ENCODE assay signal across 8 cellular contexts in the genomic region with DNA sequence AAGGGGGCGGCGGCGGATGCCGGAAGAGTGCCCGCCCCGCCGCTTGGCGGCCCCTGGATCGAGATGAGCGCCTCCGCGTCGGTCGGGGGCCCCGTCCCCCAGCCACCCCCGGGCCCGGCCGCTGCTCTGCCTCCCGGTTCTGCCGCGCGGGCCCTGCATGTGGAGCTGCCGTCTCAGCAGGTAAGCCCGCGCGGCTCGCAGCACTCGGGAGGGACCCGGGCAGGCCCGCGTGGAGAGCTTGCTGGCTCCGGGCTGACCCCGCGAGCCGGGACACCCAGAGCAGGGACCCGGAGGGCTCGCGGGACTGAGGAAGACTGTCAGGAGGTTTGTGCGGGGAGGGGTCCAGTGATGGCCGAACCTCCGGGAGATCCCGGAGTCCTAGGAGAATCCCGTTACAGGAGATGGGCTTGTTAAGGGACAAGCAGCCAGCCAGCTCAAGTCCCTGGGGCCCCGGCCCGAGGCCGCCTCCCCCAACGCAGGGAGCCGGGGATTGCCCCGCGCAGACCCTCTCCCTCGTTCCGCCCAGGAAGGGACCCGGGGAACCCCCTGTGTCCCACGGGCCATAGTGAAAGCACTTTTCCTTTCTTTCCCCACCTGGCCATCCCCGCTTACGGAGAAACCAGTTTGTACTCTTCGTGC. TPM values are rescaled to one million over a fixed set of nuclear protein-coding genes. Genes with fewer than 3 reads are reported as not detected.
A peak's percentile ranks its signal among the peaks of the same experiment; 100 is the strongest.
DNase-seq lines count a peak whose midpoint lies in the region; ATAC-seq and TF ChIP-seq lines count a peak whose summit lies in the region.

No MANE protein-coding gene starts in this region.

- H3K36me3 Mint-ChIP-seq in natural killer cell treated with Interleukin-12 subunit alpha and Interleukin-12 subunit beta and Interleukin-15 and Interleukin-18, amount 100 ng/mL, for 72 hours = no peaks in the 10 kb centered on the region

- H3K27ac ChIP-seq in esophagus (ENCODE audit: low read depth in 2 of 2, low read length in 1 of 2) = peak overlapping the region; percentile 94 to 96
- peak overlapping the region; percentile 68 to 96 (median 94) for H3K27ac ChIP-seq in tibial nerve

- no peaks in the 10 kb centered on the region for H3K27me3 Mint-ChIP-seq in natural killer cell treated with Interleukin-12 subunit alpha and Interleukin-12 subunit beta and Interleukin-15 and Interleukin-18, amount 100 ng/mL, for 72 hours

- TF ChIP-seq RAD21 in Ishikawa (IDR thresholded peaks at IDR 0.05; ENCODE audit: low read depth) = no peak

- H3K4me1 Mint-ChIP-seq in natural killer cell treated with Interleukin-12 subunit alpha and Interleukin-12 subunit beta and Interleukin-15 and Interleukin-18, amount 100 ng/mL, for 72 hours (ENCODE audit: low read depth in 2 of 2) = peaks cover 0 to 7% of the 10 kb centered on the region in 2 donors

- ATAC-seq in GM21515 (IDR thresholded peaks at IDR 0.05; ENCODE audit: unreplicated experiment) (peak; percentile 24), GM18870 (IDR thresholded peaks at IDR 0.05; ENCODE audit: unreplicated experiment) (no peak)
- ATAC-seq in natural killer cell treated with Interleukin-12 subunit alpha and Interleukin-12 subunit beta and Interleukin-15 and Interleukin-18, amount 100 ng/mL, for 72 hours = peak in 1 of 2 donors; percentile 50

- TF ChIP-seq EP300 in Ishikawa (IDR thresholded peaks at IDR 0.05; ENCODE audit: borderline replicate concordance) (no peak; the same call in 1 of the 2 replicates), tibial nerve (IDR thresholded peaks at IDR 0.05) (no peak)

- H3K27ac Mint-ChIP-seq in natural killer cell treated with Interleukin-12 subunit alpha and Interleukin-12 subunit beta and Interleukin-15 and Interleukin-18, amount 100 ng/mL, for 72 hours = peak overlapping the region in 1 of 2 donors; percentile 91

- H3K27me3 ChIP-seq in esophagus (ENCODE audit: control insufficient read depth in 1 of 2, insufficient read depth in 2 of 2, low read length in 2 of 2) (no peaks in the 10 kb centered on the region), tibial nerve (no peaks in the 10 kb centered on the region)

- no peaks in the 10 kb centered on the region for H3K9me3 Mint-ChIP-seq in natural killer cell treated with Interleukin-12 subunit alpha and Interleukin-12 subunit beta and Interleukin-15 and Interleukin-18, amount 100 ng/mL, for 72 hours

- no peak for TF ChIP-seq POLR2A in tibial nerve (IDR thresholded peaks at IDR 0.05)

- peaks cover 3 to 8% of the 10 kb centered on the region in 2 donors for H3K4me1 ChIP-seq in esophagus (ENCODE audit: control insufficient read depth in 2 of 2, insufficient read depth in 2 of 2, low read length in 1 of 2)
- peaks cover 0 to 34% (median 13%) of the 10 kb centered on the region in 4 donors for H3K4me1 ChIP-seq in tibial nerve

- WGBS in esophagus, 2 donors = 1% methylated on average over 52 to 57 of the region's 57 CpGs
- WGBS in tibial nerve, 2 donors = 0% methylated on average over 22 to 26 of the region's 57 CpGs

- H3K4me3 ChIP-seq in esophagus (ENCODE audit: low read depth in 1 of 2, low read length in 2 of 2) = peak overlapping the region; percentile 81 to 97
- H3K4me3 ChIP-seq in tibial nerve = peak overlapping the region; percentile 92 to 99 (median 96)

- no peaks in the 10 kb centered on the region for H3K9me3 ChIP-seq in esophagus (ENCODE audit: control insufficient read depth in 2 of 2, insufficient read depth in 1 of 2, low read depth in 1 of 2, low read length in 1 of 2)
- H3K9me3 ChIP-seq in tibial nerve = no peaks in the 10 kb centered on the region

- no peaks in the 10 kb centered on the region for H3K36me3 ChIP-seq in esophagus (ENCODE audit: control insufficient read depth in 2 of 2, insufficient read depth in 2 of 2, low read length in 1 of 2)
- H3K36me3 ChIP-seq in tibial nerve = no peaks in the 10 kb centered on the region

- H3K4me3 Mint-ChIP-seq in natural killer cell treated with Interleukin-12 subunit alpha and Interleukin-12 subunit beta and Interleukin-15 and Interleukin-18, amount 100 ng/mL, for 72 hours = no peak overlapping the region

- DNase-seq in D341Med (ENCODE audit: low spot score) = peak; percentile 70
- DNase-seq in activated CD4-positive, alpha-beta T cell treated with anti-CD3 and anti-CD28 coated beads, Interleukin-2, amount 50 U/mL, for 48 hours = peak; percentile 38 to 43
- peak; percentile 71 for DNase-seq in natural killer cell treated with Interleukin-12 subunit alpha and Interleukin-12 subunit beta and Interleukin-15 and Interleukin-18, amount 100 ng/mL, for 72 hours (ENCODE audit: low spot score)
- DNase-seq in tibial nerve (ENCODE audit: low spot score in 2 of 2) = no peak

- TF ChIP-seq CTCF in tibial nerve (IDR thresholded peaks at IDR 0.05) = no peak

TF ChIP-seq in Ishikawa, 13 proteins besides CTCF, POLR2A, EP300 and RAD21:
- TF ChIP-seq TCF12 (IDR thresholded peaks at IDR 0.05; ENCODE audit: low read depth) (no peak), EGR1 (IDR thresholded peaks at IDR 0.05) (no peak), USF1 (IDR thresholded peaks at IDR 0.05) (no peak), CREB1 (IDR thresholded peaks at IDR 0.05; ENCODE audit: low read depth) (no peak), REST (IDR thresholded peaks at IDR 0.05; ENCODE audit: low read depth) (no peak), ZBTB7A (IDR thresholded peaks at IDR 0.05; ENCODE audit: low read depth) (0 out of 2 replicates have a peak, but pooled peaks have one; percentile 44), FOXM1 (IDR thresholded peaks at IDR 0.05; ENCODE audit: borderline replicate concordance, low read depth) (0 out of 2 replicates have a peak, but pooled peaks have one; percentile 5), TEAD4 (IDR thresholded peaks at IDR 0.05) (no peak), YY1 (IDR thresholded peaks at IDR 0.05; ENCODE audit: low read depth) (no peak), MAX (IDR thresholded peaks at IDR 0.05) (no peak), TAF1 (IDR thresholded peaks at IDR 0.05; ENCODE audit: low read depth) (no peak; the same call in 1 of the 2 replicates), CEBPB (IDR thresholded peaks at IDR 0.05) (no peak), NFIC (IDR thresholded peaks at IDR 0.05) (no peak)

RNA-seq across cellular contexts. Expression of gene UVRAG, which starts 0.5 kb away (rescaled TPM):
- polyA plus RNA-seq in esophagus = 1 to 10 TPM; 3.1 to 3.8 TPM
- total RNA-seq in natural killer cell treated with Interleukin-12 subunit alpha and Interleukin-12 subunit beta and Interleukin-15 and Interleukin-18, amount 100 ng/mL, for 72 hours = 10 to 100 TPM; 16.6 to 29.9 TPM
- total RNA-seq in tibial nerve = 10 to 100 TPM; 27.3 to 38.7 (median 33.6) TPM

RNA-seq across cellular contexts. Expression of gene DGAT2, which starts 46.9 kb away (rescaled TPM):
- 10 to 100 TPM; 13.4 to 17.2 TPM for polyA plus RNA-seq in esophagus
- total RNA-seq in natural killer cell treated with Interleukin-12 subunit alpha and Interleukin-12 subunit beta and Interleukin-15 and Interleukin-18, amount 100 ng/mL, for 72 hours = 1 to 10 TPM in 1 of 2 donors, under 1 TPM in 1; 1.00 to 3.1 TPM
- 100 to 1,000 TPM in 1 of 4 donors, 10 to 100 TPM in 3; 22.9 to 194 (median 52.8) TPM for total RNA-seq in tibial nerve

Comparison
In these comparisons a context has a peak if more than half of its experiments do, and no peak if none do; other contexts are left out.
1. DNase-seq: peak in D341Med (single experiment), activated CD4-positive, alpha-beta T cell treated with anti-CD3 and anti-CD28 coated beads, Interleukin-2, amount 50 U/mL, for 48 hours (2 of 2) and natural killer cell treated with Interleukin-12 subunit alpha and Interleukin-12 subunit beta and Interleukin-15 and Interleukin-18, amount 100 ng/mL, for 72 hours (single experiment); none in tibial nerve (0 of 2).
2. RNA of gene DGAT2, which starts 46.9 kb away (total RNA-seq): 22.9 to 194 TPM in tibial nerve; 1.00 to 3.1 TPM in natural killer cell treated with Interleukin-12 subunit alpha and Interleukin-12 subunit beta and Interleukin-15 and Interleukin-18, amount 100 ng/mL, for 72 hours; every median in the first group is over 4 times any median in the second.